8 cellular contexts compared by ENCODE assay signal in genomic region chr12:63680758-63681157, GRCh38. TPM values are rescaled to one million over a fixed set of nuclear protein-coding genes. Genes with fewer than 3 reads are reported as not detected.
DNase-seq lines count a peak whose midpoint lies in the region; ATAC-seq and TF ChIP-seq lines count a peak whose summit lies in the region.
"Not testable (repeated sequence)": the region's sequence is repeated elsewhere in the genome, so short reads cannot be mapped to it uniquely, and the experiment has no call there.
"Had no signal": no experiment of that assay in that cellular context is flagged by ENCODE, and none has a peak within 500 bp of the region (broad histone marks: within the 10 kb centered on the region; RNA-seq: fewer than 3 reads in every experiment).

No MANE protein-coding gene starts in this region.

- POLR2A ChIA-PET in BJ (lab: Charles Lee), result not testable (repeated sequence)

- not testable (repeated sequence) for H3K4me1 ChIP-seq in adipocyte (ENCODE audit: control insufficient read depth, insufficient read depth, low read length)

- not testable (repeated sequence) for H3K4me3 ChIP-seq in BJ (ENCODE audit: low read depth, low read length); adipocyte (ENCODE audit: low read length); choroid plexus epithelial cell (ENCODE audit: low read depth, low read length)

- CTCF ChIA-PET in BJ (lab: Yijun Ruan, JAX), result not testable (repeated sequence)

- not testable (repeated sequence) for TF ChIP-seq CTCF in BJ (IDR thresholded peaks at IDR 0.05; ENCODE audit: insufficient read depth, low read depth, low read length); choroid plexus epithelial cell (conservative IDR thresholded peaks at IDR 0.05; ENCODE audit: low read depth, low read length); omental fat pad (IDR thresholded peaks at IDR 0.05)

- ATAC-seq in omental fat pad (ENCODE audit: low FRiP score), result peak; percentile 51

- DNase-seq in BJ (ENCODE audit: low read depth), result peak; percentile 14
- DNase-seq in ELR (ENCODE audit: low read depth), result peak; percentile 15
- DNase-seq in LHCN-M2 (ENCODE audit: low read depth), result peak; percentile 5
- DNase-seq in adipocyte (ENCODE audit: low read depth), result peak; percentile 11
- DNase-seq in choroid plexus epithelial cell (ENCODE audit: low read depth), result peak; percentile 22
- DNase-seq in glomerular visceral epithelial cell (ENCODE audit: extremely low spot score), result peak; percentile 40
- not testable (repeated sequence) for DNase-seq in omental fat pad (ENCODE audit: low spot score)

- not testable (repeated sequence) for H3K9me3 ChIP-seq in adipocyte (ENCODE audit: control insufficient read depth, low read length)

- H3K27me3 ChIP-seq in BJ (ENCODE audit: control insufficient read depth, insufficient read depth, low read length); adipocyte (replicated peaks; ENCODE audit: control insufficient read depth, insufficient read depth, low read length): not testable (repeated sequence)

- not testable (repeated sequence) for H3K9ac ChIP-seq in adipocyte (ENCODE audit: low read length)

- H3K36me3 ChIP-seq in BJ (ENCODE audit: control insufficient read depth, insufficient read depth, low read length); adipocyte (ENCODE audit: control insufficient read depth, insufficient read depth, low read length, severe bottlenecking): not testable (repeated sequence)

RNA-seq across cellular contexts. Expression of gene DPY19L2, which starts 12.5 kb away (rescaled TPM):
- 2.2 and 3.8 TPM in 2 replicates for polyA plus RNA-seq in BJ (2011; rRNA removed)
- polyA minus RNA-seq in BJ (2011; rRNA and poly(A)+ RNA removed), result 1.6 and 2.4 TPM in 2 replicates
- total RNA-seq in LHCN-M2 (2014; rRNA removed), result 8.5 and 9.8 TPM in 2 replicates
- polyA plus RNA-seq in LHCN-M2 (2012), result 1.6 TPM
- 10 to 100 TPM in 1 of 4 donors, 1 to 10 TPM in 3; 6.1 to 28.4 (median 8.4) TPM for total RNA-seq in omental fat pad
- polyA plus RNA-seq: CD14-positive monocyte had no signal
